In the genomic region with DNA sequence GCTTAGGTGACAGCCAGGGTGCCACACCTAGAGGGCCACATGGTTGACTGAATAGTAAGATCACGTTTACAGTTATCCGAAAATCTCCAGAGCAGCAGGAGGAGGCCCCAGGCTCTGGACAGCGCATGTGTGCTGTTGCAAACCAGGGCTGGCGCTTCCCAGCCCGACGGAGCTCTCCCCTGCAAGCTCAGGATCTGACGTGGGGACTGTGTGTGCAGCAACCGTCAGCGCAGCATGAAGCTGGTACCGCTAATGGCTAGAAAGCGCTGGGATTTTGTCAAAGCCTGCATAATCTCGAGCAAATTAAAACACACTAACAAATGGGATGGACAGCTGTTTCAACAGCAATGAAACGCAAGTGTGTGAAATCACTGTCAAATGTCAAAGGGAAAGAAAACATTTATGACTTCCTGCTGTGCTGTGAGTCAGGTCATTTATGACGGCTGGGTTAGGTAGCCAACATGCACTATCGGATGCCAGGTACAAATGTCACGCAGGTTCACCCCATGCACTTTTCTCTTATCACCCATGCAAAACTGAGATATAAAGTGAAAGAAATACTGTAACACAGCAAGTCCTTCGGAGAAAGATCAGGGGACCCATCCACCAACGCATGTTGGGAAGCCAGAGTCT, we compare ENCODE assay signal across 10 cellular contexts. TPM values are rescaled to one million over a fixed set of nuclear protein-coding genes. Genes with fewer than 3 reads are reported as not detected.
DNase-seq lines count a peak whose midpoint lies in the region; ATAC-seq and TF ChIP-seq lines count a peak whose summit lies in the region.
"Had no signal": no experiment of that assay in that cellular context is flagged by ENCODE, and none has a peak within 500 bp of the region (broad histone marks: within the 10 kb centered on the region; RNA-seq: fewer than 3 reads in every experiment).

No MANE protein-coding gene starts in this region.

- peaks cover 43% of the 10 kb centered on the region for H3K36me3 Mint-ChIP-seq in brain
- H3K36me3 Mint-ChIP-seq in naive thymus-derived CD4-positive, alpha-beta T cell, result peaks cover 0 to 38% (median 4%) of the 10 kb centered on the region in 5 donors

- H3K27ac ChIP-seq in C4-2B, result peak overlapping the region; percentile 5; the same call in 1 of the 2 replicates
- H3K27ac ChIP-seq in naive thymus-derived CD4-positive, alpha-beta T cell (ENCODE audit: low read depth, low read length), result no peak overlapping the region

- H3K9me3 Mint-ChIP-seq in brain, result no peaks in the 10 kb centered on the region
- H3K9me3 Mint-ChIP-seq in naive thymus-derived CD4-positive, alpha-beta T cell, result no peaks in the 10 kb centered on the region

- ATAC-seq in naive thymus-derived CD4-positive, alpha-beta T cell, result no peak
- ATAC-seq in HG02759 (IDR thresholded peaks at IDR 0.05; ENCODE audit: unreplicated experiment), result no peak

- intact Hi-C loops in naive thymus-derived CD4-positive, alpha-beta T cell (cut with micrococcal nuclease), result no loop called here

- POLR2A ChIA-PET in naive thymus-derived CD4-positive, alpha-beta T cell (lab: Charles Lee), result interaction anchor here (13.6 kb wide), 1 partner anchor 14 kb away, joined by 185 read pairs; the partner anchor contains the start of genes SURF1 and SURF2

- H3K36me3 ChIP-seq in naive thymus-derived CD4-positive, alpha-beta T cell (ENCODE audit: control insufficient read depth in 2 of 3, insufficient read depth in 3 of 3, low read length in 3 of 3), result peaks cover 10 to 63% (median 27%) of the 10 kb centered on the region in 3 experiments

- H3K4me1 ChIP-seq in naive thymus-derived CD4-positive, alpha-beta T cell (ENCODE audit: control insufficient read depth in 2 of 2, insufficient read depth in 2 of 2, low read length in 2 of 2), result peaks cover 45 to 61% of the 10 kb centered on the region in 2 donors

- no peaks in the 10 kb centered on the region for H3K27me3 Mint-ChIP-seq in brain
- H3K27me3 Mint-ChIP-seq in naive thymus-derived CD4-positive, alpha-beta T cell, result no peaks in the 10 kb centered on the region

- TF ChIP-seq CTCF in C4-2B (conservative IDR thresholded peaks at IDR 0.05) (no peak), brain (conservative IDR thresholded peaks at IDR 0.05) (no peak)

- in situ Hi-C loops in ACHN (cut with HindIII; ENCODE audit: low pct_ligation_motif_present, low pct_unique_long_range_greater_than_20kb, low sequenced_read_pairs), result no loop called here

- peak overlapping the region in 3 of 5 experiments; percentile 40 to 72 (median 52) for H3K4me3 Mint-ChIP-seq in brain
- H3K4me3 Mint-ChIP-seq in naive thymus-derived CD4-positive, alpha-beta T cell, result peak overlapping the region in 9 of 10 donors; percentile 48 to 86 (median 66)

- H3K27me3 ChIP-seq in naive thymus-derived CD4-positive, alpha-beta T cell (ENCODE audit: control insufficient read depth in 2 of 2, insufficient read depth in 2 of 2, low read length in 2 of 2), result no peaks in the 10 kb centered on the region

- no peak overlapping the region for H3K4me3 ChIP-seq in naive thymus-derived CD4-positive, alpha-beta T cell (ENCODE audit: low read length)

- H3K27ac Mint-ChIP-seq in brain, result peak overlapping the region; percentile 59 to 95 (median 82)
- H3K27ac Mint-ChIP-seq in naive thymus-derived CD4-positive, alpha-beta T cell, result peak overlapping the region; percentile 67 to 96 (median 88)

- H3K4me1 Mint-ChIP-seq in brain, result peaks cover 53% of the 10 kb centered on the region
- peaks cover 45 to 72% (median 60%) of the 10 kb centered on the region in 7 donors for H3K4me1 Mint-ChIP-seq in naive thymus-derived CD4-positive, alpha-beta T cell

- peak; percentile 66 for DNase-seq in NCI-H1417 treated with DMSO at 0.1 percent for 48 hours (lab: John Stamatoyannopoulos, UW)
- no peak for DNase-seq in naive thymus-derived CD4-positive, alpha-beta T cell
- no peak for DNase-seq in ACHN
- DNase-seq in NCI-H510A (lab: John Stamatoyannopoulos, UW), result no peak
- DNase-seq in NCI-H1436 treated with DMSO at 0.1 percent for 48 hours (lab: John Stamatoyannopoulos, UW), result no peak
- DNase-seq: DMS79, erythroblast had no signal

- CTCF ChIA-PET in naive thymus-derived CD4-positive, alpha-beta T cell (lab: Charles Lee), result no interaction called here

- H3K9me3 ChIP-seq in naive thymus-derived CD4-positive, alpha-beta T cell (ENCODE audit: control insufficient read depth in 2 of 3, low read length in 3 of 3), result no peaks in the 10 kb centered on the region

RNA-seq across cellular contexts. Expression of gene SURF4, which starts 7.5 kb away (rescaled TPM):
- 128 TPM for polyA plus RNA-seq in brain (ENCODE audit: insufficient read depth, low read depth, low replicate concordance)
- 100 to 1,000 TPM in 1 of 5 experiments, 10 to 100 TPM in 4; 72.5 to 196 (median 75.1) TPM for total RNA-seq in naive thymus-derived CD4-positive, alpha-beta T cell
- 100 to 1,000 TPM in 1 of 2 donors, 10 to 100 TPM in 1; 99.5 to 121 TPM for polyA plus RNA-seq in naive thymus-derived CD4-positive, alpha-beta T cell

RNA-seq across cellular contexts. Expression of gene STKLD1, which starts 7.8 kb away (rescaled TPM):
- polyA plus RNA-seq in brain (ENCODE audit: insufficient read depth, low read depth, low replicate concordance), result 5.8 TPM
- total RNA-seq in naive thymus-derived CD4-positive, alpha-beta T cell, result 1 to 10 TPM; 1.1 to 1.8 (median 1.5) TPM
- under 1 TPM in 1 of 2 donors, not detected in 1; 0.78 TPM for polyA plus RNA-seq in naive thymus-derived CD4-positive, alpha-beta T cell

RNA-seq across cellular contexts. Expression of gene SURF2, which starts 12.0 kb away (rescaled TPM):
- 75.0 TPM for polyA plus RNA-seq in brain (ENCODE audit: insufficient read depth, low read depth, low replicate concordance)
- total RNA-seq in naive thymus-derived CD4-positive, alpha-beta T cell, result 10 to 100 TPM; 15.0 to 23.5 (median 15.6) TPM
- polyA plus RNA-seq in naive thymus-derived CD4-positive, alpha-beta T cell, result 10 to 100 TPM; 28.1 to 44.5 TPM

RNA-seq across cellular contexts. Expression of gene SURF1, which starts 12.1 kb away (rescaled TPM):
- 104 TPM for polyA plus RNA-seq in brain (ENCODE audit: insufficient read depth, low read depth, low replicate concordance)
- total RNA-seq in naive thymus-derived CD4-positive, alpha-beta T cell, result 10 to 100 TPM; 40.5 to 53.5 (median 47.9) TPM
- polyA plus RNA-seq in naive thymus-derived CD4-positive, alpha-beta T cell, result 100 to 1,000 TPM in 1 of 2 donors, 10 to 100 TPM in 1; 96.1 to 128 TPM

RNA-seq across cellular contexts. Expression of gene RPL7A, which starts 20.3 kb away (rescaled TPM):
- polyA plus RNA-seq in brain (ENCODE audit: insufficient read depth, low read depth, low replicate concordance), result 5,503 TPM
- 1,000 to 10,000 TPM; 2,002 to 2,815 (median 2,428) TPM for total RNA-seq in naive thymus-derived CD4-positive, alpha-beta T cell
- polyA plus RNA-seq in naive thymus-derived CD4-positive, alpha-beta T cell, result 1,000 to 10,000 TPM; 1,347 to 1,421 TPM
